In the genomic region with DNA sequence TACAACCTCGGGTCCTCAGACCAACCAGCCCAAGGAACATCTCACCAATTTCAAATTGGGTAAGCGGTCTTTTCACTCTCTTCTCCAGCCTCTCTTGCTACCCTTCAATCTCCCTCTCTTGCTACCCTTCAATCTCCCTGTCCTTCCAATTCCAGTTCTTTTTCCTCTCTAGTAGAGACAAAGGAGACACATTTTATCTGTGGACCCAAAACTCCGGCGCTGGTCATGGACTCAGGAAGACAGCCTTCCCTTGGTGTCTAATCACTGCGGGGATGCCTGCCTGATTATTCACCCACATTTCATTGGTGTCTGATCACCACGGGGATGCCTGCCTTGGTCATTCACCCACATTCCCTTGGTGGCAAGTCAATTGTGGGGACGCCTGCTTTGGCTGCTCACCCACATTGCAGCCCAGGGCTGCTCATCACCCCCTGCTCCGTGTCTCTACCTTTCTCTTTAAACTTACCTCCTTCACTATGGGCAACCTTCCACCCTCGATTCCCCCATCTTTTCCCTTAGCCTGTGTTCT, we compare ENCODE assay signal across 8 cellular contexts. TPM values are rescaled to one million over a fixed set of nuclear protein-coding genes. Genes with fewer than 3 reads are reported as not detected.
"Had no signal": no experiment of that assay in that cellular context is flagged by ENCODE, and none has a peak within 500 bp of the region (broad histone marks: within the 10 kb centered on the region; RNA-seq: fewer than 3 reads in every experiment).

No MANE protein-coding gene starts in this region.

RNA-seq across cellular contexts. Expression of gene SIT1, which starts 13.2 kb away (rescaled TPM):
- total RNA-seq: cardiac septum, epithelial cell of proximal tubule, foreskin keratinocyte, hepatocyte, lower leg skin, occipital lobe had no signal
- polyA plus RNA-seq: fibroblast of lung, foreskin keratinocyte, hepatocyte, neural cell had no signal

RNA-seq across cellular contexts. Expression of gene CD72, which starts 19.3 kb away (rescaled TPM):
- polyA plus RNA-seq: neural cell had no signal

RNA-seq across cellular contexts. Expression of gene RMRP, which starts 20.3 kb away (rescaled TPM):
- polyA plus RNA-seq: hepatocyte, neural cell had no signal
